Comparison of ENCODE assay signal across 22 cellular contexts in genomic region chr1:202037706-202038296, GRCh38. TPM values are rescaled to one million over a fixed set of nuclear protein-coding genes. Genes with fewer than 3 reads are reported as not detected.
DNase-seq lines count a peak whose midpoint lies in the region; ATAC-seq and TF ChIP-seq lines count a peak whose summit lies in the region.
"Had no signal": no experiment of that assay in that cellular context is flagged by ENCODE, and none has a peak within 500 bp of the region (broad histone marks: within the 10 kb centered on the region; RNA-seq: fewer than 3 reads in every experiment).

No MANE protein-coding gene starts in this region.

- H3T11ph ChIP-seq in H9 (ENCODE audit: low read length): no peak overlapping the region

- H3K79me2 ChIP-seq in GM23338 (replicated peaks; ENCODE audit: insufficient read depth): no peaks in the 10 kb centered on the region
- no peaks in the 10 kb centered on the region for H3K79me2 ChIP-seq in PC-9 (ENCODE audit: low read depth)
- no peaks in the 10 kb centered on the region for H3K79me2 ChIP-seq in H9 (ENCODE audit: insufficient read depth, low read length)
- no peaks in the 10 kb centered on the region for H3K79me2 ChIP-seq in neural progenitor cell (ENCODE audit: low read depth)

- CTCF ChIA-PET in PC-9 (lab: Charles Lee): no interaction called here

- no peak overlapping the region for H4K91ac ChIP-seq in H9 (ENCODE audit: insufficient read length, low read depth, low read length)

- no peaks in the 10 kb centered on the region for H3K23me2 ChIP-seq in H9 (ENCODE audit: insufficient read length, low read depth, low read length, poor library complexity, severe bottlenecking)

- BruUV-seq in PC-9 (replicated peaks; lab: Mats Ljungman, UMichigan): no TSS peak

- no peak overlapping the region for H2BK15ac ChIP-seq in H9 (ENCODE audit: low read depth, low read length)

- ATAC-seq in GM23338 (no peak), GM18861 (IDR thresholded peaks at IDR 0.05; ENCODE audit: unreplicated experiment) (no peak)
- ATAC-seq: HCT116; stimulated activated effector memory CD8-positive, alpha-beta T cell treated with anti-CD3 and anti-CD28 coated beads, Interleukin-12 subunit alpha, Interleukin-12 subunit beta, amount 100 ng/mL, for 72 hours had no signal

- no peak overlapping the region for H3K18ac ChIP-seq in H9 (ENCODE audit: insufficient read length, low read depth, low read length)

- H3K4me3 ChIP-seq in GM23338 (no peak overlapping the region), PC-9 (no peak overlapping the region), cardiac fibroblast (replicated peaks in 1 of 2; ENCODE audit: low read depth in 2 of 2, low read length in 2 of 2) (no peak overlapping the region), neural progenitor cell (no peak overlapping the region)
- H3K4me3 ChIP-seq: coronary artery, SJCRH30, thyroid gland had no signal

- H3K36me3 ChIP-seq in GM23338 (ENCODE audit: insufficient read depth) (no peaks in the 10 kb centered on the region), PC-9 (ENCODE audit: low read depth) (no peaks in the 10 kb centered on the region), neural progenitor cell (no peaks in the 10 kb centered on the region)
- H3K36me3 ChIP-seq: SJCRH30, thyroid gland had no signal

- H4K20me1 ChIP-seq in GM23338 (replicated peaks; ENCODE audit: insufficient read depth) (no peaks in the 10 kb centered on the region), PC-9 (ENCODE audit: insufficient read depth) (no peaks in the 10 kb centered on the region), H9 (ENCODE audit: control insufficient read depth, insufficient read depth, insufficient read length) (no peaks in the 10 kb centered on the region), neural progenitor cell (ENCODE audit: low read depth) (no peaks in the 10 kb centered on the region)

- H2AK5ac ChIP-seq in H9 (ENCODE audit: insufficient read length, low read length): no peak overlapping the region

- no peak overlapping the region for H2BK12ac ChIP-seq in H9 (ENCODE audit: insufficient read length, low read depth, low read length)

- H3K4ac ChIP-seq in H9 (ENCODE audit: low read depth, low read length): no peak overlapping the region

- H3K9me3 ChIP-seq in PC-9 (ENCODE audit: insufficient read depth, low read depth) (no peaks in the 10 kb centered on the region), H9 (ENCODE audit: control insufficient read depth, low read depth, low read length) (no peaks in the 10 kb centered on the region), neural progenitor cell (ENCODE audit: low read depth) (no peaks in the 10 kb centered on the region)
- H3K9me3 ChIP-seq: SJCRH30, thyroid gland had no signal

- H3K27ac Mint-ChIP-seq in GM23338 (no peak overlapping the region; the same call in 1 of the 2 replicates), mesothelial cell of epicardium (peak overlapping the region; percentile 31), H9 (0 out of 7 replicates have a peak overlapping the region, but pooled peaks of 1 of the 3 experiments have one; percentile 34), neural progenitor cell (no peak overlapping the region)
- H3K27ac Mint-ChIP-seq: memory B cell; stimulated activated effector memory CD8-positive, alpha-beta T cell treated with anti-CD3 and anti-CD28 coated beads, Interleukin-12 subunit alpha, Interleukin-12 subunit beta, amount 100 ng/mL, for 72 hours had no signal

- no peaks in the 10 kb centered on the region for H3K9me2 ChIP-seq in GM23338 (ENCODE audit: insufficient read depth)
- H3K9me2 ChIP-seq in PC-9 (ENCODE audit: insufficient read depth): no peaks in the 10 kb centered on the region

- H3K9me3 Mint-ChIP-seq in GM23338 (no peaks in the 10 kb centered on the region), mesothelial cell of epicardium (no peaks in the 10 kb centered on the region), H9 (no peaks in the 10 kb centered on the region), neural progenitor cell (no peaks in the 10 kb centered on the region)
- H3K9me3 Mint-ChIP-seq: stimulated activated effector memory CD8-positive, alpha-beta T cell treated with anti-CD3 and anti-CD28 coated beads, Interleukin-12 subunit alpha, Interleukin-12 subunit beta, amount 100 ng/mL, for 72 hours had no signal

- H3K27me3 ChIP-seq in GM23338 (ENCODE audit: insufficient read depth) (no peaks in the 10 kb centered on the region), PC-9 (ENCODE audit: insufficient read depth, low read depth) (no peaks in the 10 kb centered on the region), H9 (ENCODE audit: insufficient read depth, low read length) (no peaks in the 10 kb centered on the region), neural progenitor cell (no peaks in the 10 kb centered on the region)
- H3K27me3 ChIP-seq: SJCRH30, thyroid gland had no signal

- no peak overlapping the region for H3K27ac ChIP-seq in GM23338 (ENCODE audit: low read depth)
- 0 out of 2 replicates have a peak overlapping the region, but pooled peaks have one; percentile 18 for H3K27ac ChIP-seq in PC-9
- no peak overlapping the region for H3K27ac ChIP-seq in H9 (ENCODE audit: insufficient read length, low read depth, low read length)
- H3K27ac ChIP-seq in neural progenitor cell: no peak overlapping the region
- H3K27ac ChIP-seq: coronary artery, epithelial cell of prostate, SJCRH30, thyroid gland had no signal

- H3K14ac ChIP-seq in H9 (ENCODE audit: insufficient read depth, low read length): no peak overlapping the region

- TF ChIP-seq CTCF in GM23338 (conservative IDR thresholded peaks at IDR 0.05; ENCODE audit: low read depth in 2 of 2) (no peak), PC-9 (conservative IDR thresholded peaks at IDR 0.05) (no peak), cardiac fibroblast (IDR thresholded peaks at IDR 0.05; ENCODE audit: low read depth, low read length) (no peak), mesothelial cell of epicardium (IDR thresholded peaks at IDR 0.05; ENCODE audit: unreplicated experiment) (no peak), H9 (conservative IDR thresholded peaks at IDR 0.05) (no peak), neural progenitor cell (IDR thresholded peaks at IDR 0.05) (no peak)

- no peak overlapping the region for H3K4me2 ChIP-seq in GM23338
- no peak overlapping the region for H3K4me2 ChIP-seq in PC-9
- no peak overlapping the region for H3K4me2 ChIP-seq in H9 (ENCODE audit: insufficient read depth, insufficient read length, low read length)
- H3K4me2 ChIP-seq in neural progenitor cell: no peak overlapping the region

- H3F3A ChIP-seq in GM23338 (replicated peaks; ENCODE audit: low read depth) (no peaks in the 10 kb centered on the region), PC-9 (ENCODE audit: insufficient read depth, low read depth) (peaks cover 38% of the 10 kb centered on the region), neural progenitor cell (ENCODE audit: low read depth) (no peaks in the 10 kb centered on the region)

- no peak overlapping the region for H2BK120ac ChIP-seq in H9 (ENCODE audit: low read depth, low read length, poor library complexity, severe bottlenecking)

- no peak overlapping the region for H4K5ac ChIP-seq in H9 (ENCODE audit: insufficient read length, low read depth, low read length)

- no peak for DNase-seq in GM23338 (ENCODE audit: low spot score)
- no peak for DNase-seq in PC-9
- DNase-seq in cardiac fibroblast (ENCODE audit: low read depth in 2 of 2): peak; percentile 48 to 56
- no peak for DNase-seq in mesothelial cell of epicardium (ENCODE audit: low spot score in 2 of 2, unreplicated experiment in 2 of 2)
- DNase-seq in effector CD8-positive, alpha-beta T cell (lab: John Stamatoyannopoulos, UW): no peak
- no peak for DNase-seq in H9
- no peak for DNase-seq in neural progenitor cell (ENCODE audit: low spot score)
- DNase-seq: activated CD4-positive, alpha-beta T cell treated with anti-CD3 and anti-CD28 coated beads for 1 hour; activated gamma-delta T cell treated with Interleukin-2 at 50 U/mL for 16 hours; anterior cingulate cortex; DMS153; NCI-H1105; NCI-H345; SJCRH30; T-helper 2 cell; thyroid gland had no signal

- no peak overlapping the region for H2BK5ac ChIP-seq in H9 (ENCODE audit: insufficient read length, low read length)

- H3K4me1 Mint-ChIP-seq in GM23338 (peaks cover 5% of the 10 kb centered on the region; the same call in 1 of the 3 replicates), mesothelial cell of epicardium (peaks cover 17% of the 10 kb centered on the region), H9 (peaks cover 4 to 6% of the 10 kb centered on the region in 2 experiments; a peak in 3 of 4 replicates), neural progenitor cell (no peaks in the 10 kb centered on the region)
- H3K4me1 Mint-ChIP-seq: memory B cell; stimulated activated effector memory CD8-positive, alpha-beta T cell treated with anti-CD3 and anti-CD28 coated beads, Interleukin-12 subunit alpha, Interleukin-12 subunit beta, amount 100 ng/mL, for 72 hours had no signal

- no peak overlapping the region for H3K56ac ChIP-seq in H9 (ENCODE audit: insufficient read length, low read depth, low read length)

- no peak overlapping the region for H4K8ac ChIP-seq in H9 (replicated peaks; ENCODE audit: insufficient read length, low read depth, low read length)

- no peak overlapping the region for H3K23ac ChIP-seq in H9 (ENCODE audit: insufficient read length, low read depth, low read length)

- H3K27me3 Mint-ChIP-seq in GM23338 (ENCODE audit: insufficient read depth, low read depth, poor library complexity) (no peaks in the 10 kb centered on the region), mesothelial cell of epicardium (ENCODE audit: low read depth) (no peaks in the 10 kb centered on the region), H9 (ENCODE audit: low read depth) (no peaks in the 10 kb centered on the region), neural progenitor cell (ENCODE audit: insufficient read depth, low read depth) (peaks cover 8% of the 10 kb centered on the region)
- H3K27me3 Mint-ChIP-seq: memory B cell had no signal

- no peaks in the 10 kb centered on the region for H3K79me1 ChIP-seq in H9 (ENCODE audit: insufficient read depth, low read depth, low read length, poor library complexity, severe bottlenecking)

- POLR2A ChIA-PET in PC-9 (lab: Charles Lee; ENCODE audit: unreplicated experiment): no interaction called here

- H3K36me3 Mint-ChIP-seq in GM23338 (ENCODE audit: low read depth) (no peaks in the 10 kb centered on the region), mesothelial cell of epicardium (no peaks in the 10 kb centered on the region), H9 (ENCODE audit: insufficient read depth in 1 of 3, low read depth in 3 of 3) (no peaks in the 10 kb centered on the region), neural progenitor cell (no peaks in the 10 kb centered on the region)
- H3K36me3 Mint-ChIP-seq: memory B cell; stimulated activated effector memory CD8-positive, alpha-beta T cell treated with anti-CD3 and anti-CD28 coated beads, Interleukin-12 subunit alpha, Interleukin-12 subunit beta, amount 100 ng/mL, for 72 hours had no signal

- peak overlapping the region; percentile 69; the same call in 1 of the 2 replicates for H2AFZ ChIP-seq in GM23338
- no peak overlapping the region for H2AFZ ChIP-seq in PC-9
- H2AFZ ChIP-seq in H9 (ENCODE audit: low read length): no peak overlapping the region
- no peak overlapping the region for H2AFZ ChIP-seq in neural progenitor cell (replicated peaks)

- H2BK20ac ChIP-seq in H9 (ENCODE audit: low read depth, low read length, poor library complexity, severe bottlenecking): no peak overlapping the region

- intact Hi-C loops in PC-9 (cut with micrococcal nuclease; ENCODE audit: unreplicated experiment): no loop called here

- H3K4me1 ChIP-seq in GM23338 (ENCODE audit: insufficient read depth) (no peaks in the 10 kb centered on the region), PC-9 (replicated peaks; ENCODE audit: insufficient read depth) (peaks cover 57% of the 10 kb centered on the region), H9 (ENCODE audit: insufficient read depth, low read length) (no peaks in the 10 kb centered on the region; the same call in none of the 2 replicates), neural progenitor cell (no peaks in the 10 kb centered on the region)

- no peak overlapping the region for H3K9ac ChIP-seq in H9 (ENCODE audit: extremely low read depth, insufficient read length, low read length)
- H3K9ac ChIP-seq in neural progenitor cell: no peak overlapping the region

- no CpG with 5 or more reads among the region's 4 CpGs for WGBS in H9 (ENCODE audit: extremely low coverage, insufficient read length, low lambda C conversion rate)

- H3K4me3 Mint-ChIP-seq in GM23338 (no peak overlapping the region), mesothelial cell of epicardium (no peak overlapping the region), H9 (no peak overlapping the region), neural progenitor cell (no peak overlapping the region)
- H3K4me3 Mint-ChIP-seq: memory B cell; stimulated activated effector memory CD8-positive, alpha-beta T cell treated with anti-CD3 and anti-CD28 coated beads, Interleukin-12 subunit alpha, Interleukin-12 subunit beta, amount 100 ng/mL, for 72 hours had no signal

RNA-seq across cellular contexts. Expression of gene ELF3, which starts 27.4 kb away (rescaled TPM):
- total RNA-seq in GM23338 (2014; rRNA removed; shearing (Covaris generic)): 13.0 and 19.5 TPM in 2 replicates
- 10.9 and 12.3 TPM in 2 replicates for polyA plus RNA-seq in GM23338 (2016; fragmentation: Nextera tagmentation; extraction: Ambion mirVana)
- total RNA-seq in PC-9 (2021) (295 and 318 TPM in 2 replicates), mesothelial cell of epicardium (111 to 112 TPM (median 112 TPM) in 3 replicates), H9 (2021) (9.1 and 10.4 TPM in 2 replicates), neural progenitor cell (ENCODE audit: low replicate concordance) (2.7 and 6.9 TPM in 2 replicates)

RNA-seq across cellular contexts. Expression of gene RNPEP, which starts 55.4 kb away (rescaled TPM):
- total RNA-seq in GM23338 (2014; rRNA removed; shearing (Covaris generic)): 61.6 and 80.3 TPM in 2 replicates
- 32.1 and 35.0 TPM in 2 replicates for polyA plus RNA-seq in GM23338 (2016; fragmentation: Nextera tagmentation; extraction: Ambion mirVana)
- total RNA-seq in PC-9 (2021): 108 and 123 TPM in 2 replicates
- total RNA-seq in mesothelial cell of epicardium: 76.6 to 84.3 TPM (median 79.3 TPM) in 3 replicates
- total RNA-seq in H9 (2021): 49.2 and 49.9 TPM in 2 replicates
- total RNA-seq in neural progenitor cell (ENCODE audit: low replicate concordance): 48.7 and 70.3 TPM in 2 replicates

Comparison
In these comparisons a context has a peak if more than half of its experiments do, and no peak if none do; other contexts are left out.
1. DNase-seq: peak in cardiac fibroblast (2 of 2); none in GM23338 (single experiment), PC-9 (0 of 2), mesothelial cell of epicardium (0 of 2), effector CD8-positive, alpha-beta T cell (single experiment), H9 (single experiment) and neural progenitor cell (single experiment).